In genomic region chr6:24720604-24721460, GRCh38 we compare ENCODE assay signal across 8 cellular contexts. TPM values are rescaled to one million over a fixed set of nuclear protein-coding genes. Genes with fewer than 3 reads are reported as not detected.
DNase-seq lines count a peak whose midpoint lies in the region; ATAC-seq, FAIRE-seq and TF ChIP-seq lines count a peak whose summit lies in the region.

No MANE protein-coding gene starts in this region.

- H3K4me3 ChIP-seq in cardiac muscle cell = peak overlapping the region; percentile 85
- H3K4me3 ChIP-seq in pancreas = peak overlapping the region; percentile 80 to 87 (median 84)
- H3K4me3 ChIP-seq in tibial artery = peak overlapping the region; percentile 75 to 77

- H3K9me3 ChIP-seq in cardiac muscle cell (ENCODE audit: low read depth) (no peaks in the 10 kb centered on the region), pancreas (no peaks in the 10 kb centered on the region), tibial artery (no peaks in the 10 kb centered on the region)

- intact Hi-C loops in pancreas (cut with DNase I) = no loop called here
- intact Hi-C loops in tibial artery (cut with DNase I; ENCODE audit: low total_unique reads) = no loop called here

- TF ChIP-seq CTCF in cardiac muscle cell (IDR thresholded peaks at IDR 0.05; ENCODE audit: low read depth, low read length) (no peak), pancreas (IDR thresholded peaks at IDR 0.05) (no peak), tibial artery (IDR thresholded peaks at IDR 0.05) (no peak)

- WGBS in adipose tissue, 3 donors = 0 to 1% (median 0%) methylated on average over 60 of the region's 60 CpGs
- WGBS in pancreas, 2 donors = 0 to 1% methylated on average over 53 to 60 of the region's 60 CpGs

- TF ChIP-seq POLR2A in GM12892 (IDR thresholded peaks at IDR 0.05; ENCODE audit: low read depth, low read length) = peak; percentile 96

- ATAC-seq in HG02840 (IDR thresholded peaks at IDR 0.05; ENCODE audit: low FRiP score, unreplicated experiment) (peak; percentile 90), pancreas (peak; percentile 84 to 94 (median 86))

- DNase-seq in GM12892 (ENCODE audit: insufficient read length) (peak; percentile 85), NCI-H1436 (lab: John Stamatoyannopoulos, UW) (peak; percentile 100), SW480 (ENCODE audit: low spot score) (peak; percentile 97), cardiac muscle cell (ENCODE audit: low read depth in 1 of 2, low spot score in 1 of 2) (peak; percentile 99 to 100), pancreas (peak; percentile 98 to 100 (median 100)), tibial artery (peak; percentile 100)

- no peaks in the 10 kb centered on the region for H3K27me3 ChIP-seq in cardiac muscle cell
- H3K27me3 ChIP-seq in pancreas = no peaks in the 10 kb centered on the region
- H3K27me3 ChIP-seq in tibial artery = no peaks in the 10 kb centered on the region

- FAIRE-seq in GM12892 (lab: Jason Lieb, UNC) (peak; percentile 91), pancreas (lab: Jason Lieb, UNC) (peak; percentile 97)

- H3K27ac ChIP-seq in adipose tissue (ENCODE audit: low read depth, low read length) (peak overlapping the region; percentile 83), cardiac muscle cell (peak overlapping the region; percentile 98), pancreas (peak overlapping the region; percentile 98 to 100 (median 100)), tibial artery (peak overlapping the region; percentile 98 to 99)

- peaks cover 3% of the 10 kb centered on the region for H3K36me3 ChIP-seq in cardiac muscle cell
- H3K36me3 ChIP-seq in pancreas = peaks cover 0 to under 1% (median 0%) of the 10 kb centered on the region in 3 donors
- H3K36me3 ChIP-seq in tibial artery = peaks cover 0 to 7% (median 0%) of the 10 kb centered on the region in 3 donors

- peaks cover 10% of the 10 kb centered on the region for H3K4me1 ChIP-seq in cardiac muscle cell (ENCODE audit: low read depth)
- H3K4me1 ChIP-seq in pancreas = peaks cover 4 to 19% (median 8%) of the 10 kb centered on the region in 3 donors
- peaks cover 0 to 31% (median 21%) of the 10 kb centered on the region in 4 donors for H3K4me1 ChIP-seq in tibial artery

RNA-seq across cellular contexts. Expression of gene C6orf62, which starts 1.9 kb away (rescaled TPM):
- polyA plus RNA-seq in GM12892 (2012; ENCODE audit: missing spikeins) = 86.2 TPM
- polyA plus RNA-seq in adipose tissue (10 to 100 TPM; 40.9 to 48.3 (median 41.1) TPM), cardiac muscle cell (52.8 and 59.6 TPM in 2 replicates), pancreas (10 to 100 TPM; 45.7 to 52.4 TPM)
- total RNA-seq in cardiac muscle cell (52.7 and 59.7 TPM in 2 replicates), pancreas (10 to 100 TPM; 33.7 to 85.6 (median 53.2) TPM)

RNA-seq across cellular contexts. Expression of gene GMNN, which starts 53.9 kb away (rescaled TPM):
- polyA plus RNA-seq in GM12892 (2012; ENCODE audit: missing spikeins) = 56.7 TPM
- polyA plus RNA-seq in adipose tissue = 10 to 100 TPM in 2 of 3 donors, 1 to 10 TPM in 1; 6.5 to 54.4 (median 20.6) TPM
- total RNA-seq in cardiac muscle cell = 30.2 and 33.4 TPM in 2 replicates
- 69.3 and 82.7 TPM in 2 replicates for polyA plus RNA-seq in cardiac muscle cell
- total RNA-seq in pancreas = 10 to 100 TPM; 36.5 to 69.4 (median 50.3) TPM
- 10 to 100 TPM; 44.4 to 57.0 TPM for polyA plus RNA-seq in pancreas

RNA-seq across cellular contexts. Expression of gene ACOT13, which starts 54.0 kb away (rescaled TPM):
- 35.5 TPM for polyA plus RNA-seq in GM12892 (2012; ENCODE audit: missing spikeins)
- polyA plus RNA-seq in adipose tissue = 1 to 10 TPM; 7.1 to 9.4 (median 7.2) TPM
- 29.0 and 30.7 TPM in 2 replicates for total RNA-seq in cardiac muscle cell
- 127 and 173 TPM in 2 replicates for polyA plus RNA-seq in cardiac muscle cell
- total RNA-seq in pancreas = 10 to 100 TPM in 3 of 6 donors, 1 to 10 TPM in 3; 7.1 to 11.6 (median 9.3) TPM
- 10 to 100 TPM; 10.2 to 17.7 TPM for polyA plus RNA-seq in pancreas

RNA-seq across cellular contexts. Expression of gene TDP2, which starts 54.1 kb away (rescaled TPM):
- polyA plus RNA-seq in GM12892 (2012; ENCODE audit: missing spikeins) = 47.2 TPM
- polyA plus RNA-seq in adipose tissue (10 to 100 TPM; 18.9 to 34.3 (median 19.8) TPM), cardiac muscle cell (59.0 and 68.7 TPM in 2 replicates), pancreas (10 to 100 TPM; 21.6 to 41.9 TPM)
- total RNA-seq in cardiac muscle cell (36.6 and 46.6 TPM in 2 replicates), pancreas (10 to 100 TPM; 14.7 to 26.9 (median 18.3) TPM)

Comparison
In these comparisons a context has a peak if more than half of its experiments do, and no peak if none do; other contexts are left out.
1. Peak in every context shown above with its lines: DNase-seq, ATAC-seq, H3K4me3 ChIP-seq and H3K27ac ChIP-seq.